ENCODE assay signal across 8 cellular contexts in the genomic region with DNA sequence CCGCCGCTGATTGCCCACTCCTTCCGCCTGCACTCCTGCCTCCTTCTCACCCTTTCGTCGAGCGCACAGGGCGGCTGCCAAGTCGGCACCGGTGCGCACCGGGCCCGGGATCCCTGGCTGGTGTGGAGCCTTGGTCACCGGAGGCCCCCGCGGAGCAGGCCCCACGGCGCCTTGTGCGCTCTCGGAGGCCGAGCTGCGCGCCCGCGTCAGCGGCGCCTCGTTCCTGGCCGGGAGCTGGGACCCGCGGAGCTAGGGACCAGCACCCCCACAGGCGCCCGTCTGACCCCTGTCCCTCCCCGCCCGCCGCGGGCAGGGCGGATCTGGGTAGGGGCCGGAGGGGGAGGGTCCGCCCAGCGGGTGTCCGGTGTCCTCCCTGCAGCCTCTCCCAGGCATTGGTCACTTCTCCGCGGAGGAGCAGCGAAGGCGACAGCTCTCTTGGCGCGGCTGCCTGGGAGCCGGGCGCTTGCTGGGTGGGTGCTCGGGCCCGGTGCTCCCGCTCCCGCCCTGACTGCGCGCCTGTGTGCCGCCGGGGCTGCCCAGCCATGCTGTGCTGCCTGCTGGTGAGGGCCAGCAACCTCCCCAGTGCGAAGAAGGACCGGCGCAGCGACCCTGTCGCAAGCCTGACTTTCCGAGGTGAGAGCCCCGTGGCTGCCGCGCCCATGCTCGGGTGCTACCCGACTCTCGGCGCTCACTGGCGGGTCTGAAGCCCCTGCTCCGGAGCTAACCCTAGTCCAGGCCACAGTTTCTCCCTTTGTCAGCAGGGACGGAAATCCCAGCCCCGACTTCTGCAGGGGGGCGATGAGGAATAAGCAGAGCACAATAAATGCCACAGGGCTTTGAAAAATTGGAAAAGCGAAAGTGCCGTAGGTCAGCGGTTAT. TPM values are rescaled to one million over a fixed set of nuclear protein-coding genes. Genes with fewer than 3 reads are reported as not detected.
DNase-seq lines count a peak whose midpoint lies in the region; ATAC-seq, FAIRE-seq and TF ChIP-seq lines count a peak whose summit lies in the region.

No MANE protein-coding gene starts in this region.

- peak; percentile 23 for DNase-seq in A673 (ENCODE audit: low spot score)
- DNase-seq in GM12891 (ENCODE audit: insufficient read length, low spot score): peak; percentile 38
- DNase-seq in T-cell: no peak
- peak; percentile 4 for DNase-seq in fibroblast of mammary gland (ENCODE audit: low read depth)
- DNase-seq in natural killer cell treated with Interleukin-12 subunit alpha and Interleukin-12 subunit beta and Interleukin-15 and Interleukin-18, amount 100 ng/mL, for 72 hours (ENCODE audit: low spot score): no peak
- DNase-seq in stimulated activated CD8-positive, alpha-beta memory T cell treated with anti-CD3 and anti-CD28 coated beads, Interleukin-4, amount 100 ng/mL, for 48 hours: no peak
- DNase-seq in NCI-H1436 (lab: John Stamatoyannopoulos, UW): no peak

- peak overlapping the region; percentile 70 to 81 (median 80) for H3K4me3 Mint-ChIP-seq in T-cell
- H3K4me3 Mint-ChIP-seq in natural killer cell treated with Interleukin-12 subunit alpha and Interleukin-12 subunit beta and Interleukin-15 and Interleukin-18, amount 100 ng/mL, for 72 hours: peak overlapping the region; percentile 87

- no peaks in the 10 kb centered on the region for H3K9me3 ChIP-seq in A673 (ENCODE audit: low read depth, low read length, poor library complexity, severe bottlenecking)

- H3K36me3 Mint-ChIP-seq in T-cell: no peaks in the 10 kb centered on the region
- H3K36me3 Mint-ChIP-seq in natural killer cell treated with Interleukin-12 subunit alpha and Interleukin-12 subunit beta and Interleukin-15 and Interleukin-18, amount 100 ng/mL, for 72 hours: no peaks in the 10 kb centered on the region

- H3K27ac ChIP-seq in A673 (ENCODE audit: low read depth, low read length, poor library complexity, severe bottlenecking): no peak overlapping the region

- peaks cover 28 to 34% of the 10 kb centered on the region in 2 donors for H3K27me3 Mint-ChIP-seq in T-cell
- peaks cover 24 to 39% of the 10 kb centered on the region in 2 donors for H3K27me3 Mint-ChIP-seq in natural killer cell treated with Interleukin-12 subunit alpha and Interleukin-12 subunit beta and Interleukin-15 and Interleukin-18, amount 100 ng/mL, for 72 hours

- no peak for TF ChIP-seq POLR2A in GM12891 (IDR thresholded peaks at IDR 0.05; ENCODE audit: low read depth, low read length)

- TF ChIP-seq CTCF in A673 (conservative IDR thresholded peaks at IDR 0.05; ENCODE audit: low read depth, low read length): no peak
- TF ChIP-seq CTCF in fibroblast of mammary gland (conservative IDR thresholded peaks at IDR 0.05; ENCODE audit: control insufficient read depth, insufficient read depth, low read depth, low read length): no peak

- no peak for FAIRE-seq in GM12891 (lab: Jason Lieb, UNC)

- H3K27me3 ChIP-seq in A673 (replicated peaks; ENCODE audit: insufficient read depth, low read depth, low read length, poor library complexity): peaks cover 66% of the 10 kb centered on the region

- CTCF ChIA-PET in A673 (lab: Charles Lee) (interaction anchor here (0.8 to 1.0 kb wide), 2 partner anchors 43 to 135 kb away, joined by 6 to 7 read pairs; a partner anchor contains a TSS), T-cell (lab: Charles Lee) (interaction anchor here in 1 of 2 donors (0.8 kb wide), 2 partner anchors 135 to 167 kb away, joined by 3 to 5 read pairs; a partner anchor contains a TSS)

- intact Hi-C loops in A673 (cut with micrococcal nuclease; ENCODE audit: unreplicated experiment): no loop called here

- ATAC-seq in T-cell (replicated peaks in 1 of 4): peak in 3 of 4 experiments; percentile 28 to 49 (median 39)
- ATAC-seq in natural killer cell treated with Interleukin-12 subunit alpha and Interleukin-12 subunit beta and Interleukin-15 and Interleukin-18, amount 100 ng/mL, for 72 hours: peak; percentile 59 to 65
- no peak for ATAC-seq in HG02884 (IDR thresholded peaks at IDR 0.05; ENCODE audit: unreplicated experiment)

- no peaks in the 10 kb centered on the region for H3K36me3 ChIP-seq in A673 (ENCODE audit: insufficient read depth, low read length, poor library complexity, severe bottlenecking)

- H3K4me1 ChIP-seq in A673 (ENCODE audit: insufficient read depth, low read length, poor library complexity, severe bottlenecking): no peaks in the 10 kb centered on the region

- peaks cover 8 to 10% (median 9%) of the 10 kb centered on the region in 3 donors for H3K4me1 Mint-ChIP-seq in T-cell
- peaks cover 7 to 10% of the 10 kb centered on the region in 2 donors for H3K4me1 Mint-ChIP-seq in natural killer cell treated with Interleukin-12 subunit alpha and Interleukin-12 subunit beta and Interleukin-15 and Interleukin-18, amount 100 ng/mL, for 72 hours (ENCODE audit: low read depth in 2 of 2)

- H3K9me3 Mint-ChIP-seq in T-cell: no peaks in the 10 kb centered on the region
- H3K9me3 Mint-ChIP-seq in natural killer cell treated with Interleukin-12 subunit alpha and Interleukin-12 subunit beta and Interleukin-15 and Interleukin-18, amount 100 ng/mL, for 72 hours: no peaks in the 10 kb centered on the region

- no peak overlapping the region for H3K27ac Mint-ChIP-seq in T-cell
- no peak overlapping the region for H3K27ac Mint-ChIP-seq in natural killer cell treated with Interleukin-12 subunit alpha and Interleukin-12 subunit beta and Interleukin-15 and Interleukin-18, amount 100 ng/mL, for 72 hours

- no TSS peak for BruUV-seq in A673 (replicated peaks; lab: Mats Ljungman, UMichigan)

- POLR2A ChIA-PET in A673 (lab: Charles Lee; ENCODE audit: low non-redundant PET) (no interaction called here), T-cell (lab: Charles Lee) (no interaction called here)

- H3K4me3 ChIP-seq in A673 (ENCODE audit: low read depth, low read length, poor library complexity, severe bottlenecking): peak overlapping the region; percentile 48
- H3K4me3 ChIP-seq in fibroblast of mammary gland (ENCODE audit: control insufficient read depth, low read depth, low read length): peak overlapping the region; percentile 48

TF ChIP-seq in GM12891, 5 proteins besides CTCF, POLR2A, EP300 and RAD21:
- TF ChIP-seq POU2F2 (IDR thresholded peaks at IDR 0.05; ENCODE audit: low read depth, low read length) (no peak), SPI1 (IDR thresholded peaks at IDR 0.05; ENCODE audit: low read depth, low read length) (no peak), PAX5 (IDR thresholded peaks at IDR 0.05; ENCODE audit: insufficient read depth, low read length, severe bottlenecking) (no peak), TAF1 (IDR thresholded peaks at IDR 0.05; ENCODE audit: low read depth, low read length) (no peak), POLR2AphosphoS5 (IDR thresholded peaks at IDR 0.05; ENCODE audit: low read depth, low read length) (no peak)

RNA-seq across cellular contexts. Expression of a gene that starts 13.2 kb away (rescaled TPM):
- total RNA-seq in A673 (2021) (0.04 and 0.24 TPM in 2 replicates), T-cell (1 to 10 TPM in 3 of 5 donors, under 1 TPM in 2; 0.56 to 3.4 (median 1.9) TPM)
- 0.12 TPM for polyA plus RNA-seq in GM12891 (2012; ENCODE audit: low read depth, missing spikeins)
- total RNA-seq in natural killer cell treated with Interleukin-12 subunit alpha and Interleukin-12 subunit beta and Interleukin-15 and Interleukin-18, amount 100 ng/mL, for 72 hours: 10 to 100 TPM; 23.0 to 36.6 TPM

Comparison
In these comparisons a context has a peak if more than half of its experiments do, and no peak if none do; other contexts are left out.
1. DNase-seq: peak in A673 (single experiment), GM12891 (single experiment) and fibroblast of mammary gland (single experiment); none in T-cell (0 of 34), natural killer cell treated with Interleukin-12 subunit alpha and Interleukin-12 subunit beta and Interleukin-15 and Interleukin-18, amount 100 ng/mL, for 72 hours (single experiment), stimulated activated CD8-positive, alpha-beta memory T cell treated with anti-CD3 and anti-CD28 coated beads, Interleukin-4, amount 100 ng/mL, for 48 hours (single experiment) and NCI-H1436 (single experiment).
2. RNA of a gene that starts 13.2 kb away (total RNA-seq): 23.0 to 36.6 TPM in natural killer cell treated with Interleukin-12 subunit alpha and Interleukin-12 subunit beta and Interleukin-15 and Interleukin-18, amount 100 ng/mL, for 72 hours; 0.56 to 3.4 TPM in T-cell and 0.04 to 0.24 TPM in A673; every median in the first group is over 4 times any median in the second.